Comparison of ENCODE assay signal across 8 cellular contexts in genomic region chr3:184298759-184299487, GRCh38. TPM values are rescaled to one million over a fixed set of nuclear protein-coding genes. Genes with fewer than 3 reads are reported as not detected.
A peak's percentile ranks its signal among the peaks of the same experiment; 100 is the strongest.
DNase-seq lines count a peak whose midpoint lies in the region; ATAC-seq and TF ChIP-seq lines count a peak whose summit lies in the region.

Gene PSMD2, plus strand, starts transcription at chr3:184299241. Its CDS starts 26 bp downstream, at chr3:184299267.

- 0 out of 2 replicates have a peak, but pooled peaks cover 1% of the 10 kb centered on the region for H3K27me3 ChIP-seq in BJ (ENCODE audit: control insufficient read depth, insufficient read depth, low read length)

- DNase-seq in BJ (ENCODE audit: low read depth), result peak; percentile 65
- peak; percentile 93 for DNase-seq in NCI-H524 treated with DMSO at 0.1 percent for 48 hours (lab: John Stamatoyannopoulos, UW)
- DNase-seq in activated CD4-positive, alpha-beta T cell treated with anti-CD3 and anti-CD28 coated beads for 4 hours, result peak; percentile 98 to 99
- peak; percentile 98 for DNase-seq in choroid plexus epithelial cell (ENCODE audit: low read depth)
- DNase-seq in kidney glomerular epithelial cell (lab: John Stamatoyannopoulos, UW), result peak; percentile 89
- DNase-seq in stimulated activated CD4-positive, alpha-beta T cell treated with anti-CD3 and anti-CD28 coated beads, Interleukin-15, amount 100 ng/mL, for 48 hours (ENCODE audit: low read depth in 2 of 2), result peak; percentile 97 to 98

- CTCF ChIA-PET in BJ (lab: Yijun Ruan, JAX), result no interaction called here

- TF ChIP-seq CTCF in BJ (IDR thresholded peaks at IDR 0.05; ENCODE audit: insufficient read depth, low read depth, low read length), result no peak
- no peak for TF ChIP-seq CTCF in choroid plexus epithelial cell (conservative IDR thresholded peaks at IDR 0.05; ENCODE audit: low read depth, low read length)

- peak within 1 kb of the TSS; percentile 87 for H3K4me3 ChIP-seq in BJ (ENCODE audit: low read depth, low read length)
- H3K4me3 ChIP-seq in choroid plexus epithelial cell (ENCODE audit: low read depth, low read length), result peak within 1 kb of the TSS; percentile 93

- POLR2A ChIA-PET in BJ (lab: Charles Lee), result interaction anchor here (0.6 kb wide), 1 partner anchor 41 kb away, joined by 14 read pairs; no protein-coding TSS in a partner anchor

- H3K36me3 ChIP-seq in BJ (ENCODE audit: control insufficient read depth, insufficient read depth, low read length), result peaks cover 19% of the 10 kb centered on the region

- ATAC-seq in GM19324 (IDR thresholded peaks at IDR 0.05; ENCODE audit: low FRiP score, unreplicated experiment) (peak; percentile 97), HG03460 (IDR thresholded peaks at IDR 0.05; ENCODE audit: unreplicated experiment) (peak; percentile 93)

RNA-seq across cellular contexts. Expression of gene PSMD2, which starts in this region (rescaled TPM):
- 262 and 330 TPM in 2 replicates for polyA plus RNA-seq in BJ (2011; rRNA removed)
- polyA minus RNA-seq in BJ (2011; rRNA and poly(A)+ RNA removed), result 366 and 510 TPM in 2 replicates

Comparison
In these comparisons a context has a peak if more than half of its experiments do, and no peak if none do; other contexts are left out.
1. Peak in every context shown above with its lines: DNase-seq, ATAC-seq and H3K4me3 ChIP-seq.